Comparison of ENCODE assay signal across 8 cellular contexts in the genomic region with DNA sequence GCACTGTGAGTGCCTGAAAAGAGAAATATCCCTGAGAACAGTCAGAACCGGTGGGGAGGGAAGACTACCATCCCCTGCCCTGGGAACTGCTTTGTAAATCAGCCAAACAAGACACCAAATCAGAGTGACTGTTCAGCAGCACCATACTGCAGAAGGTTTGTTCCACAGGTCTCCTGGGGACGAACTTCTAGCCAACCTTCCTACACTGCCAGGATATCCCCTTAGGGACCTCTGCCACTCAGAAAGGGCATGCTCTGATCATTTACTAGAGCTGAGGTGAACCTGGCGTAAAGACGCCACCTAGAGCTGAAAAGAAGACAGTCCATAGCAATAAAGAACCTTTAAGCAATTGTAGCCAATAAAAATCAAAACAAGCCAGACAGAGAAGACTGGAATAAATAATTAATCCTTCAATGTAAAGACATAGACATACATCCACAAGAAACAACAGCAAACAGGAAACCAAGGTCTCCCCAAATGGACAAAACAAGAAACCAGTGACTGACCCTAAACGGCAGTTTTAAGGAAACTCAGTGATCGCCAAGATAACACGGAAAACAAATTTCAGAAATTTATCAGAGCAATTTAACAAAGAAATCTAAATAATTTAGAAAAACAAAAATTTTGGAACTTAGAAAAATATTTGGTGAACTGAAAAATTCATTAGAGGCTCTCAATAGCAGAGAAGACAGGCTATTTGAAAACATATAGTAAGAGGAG.
DNase-seq lines count a peak whose midpoint lies in the region; TF ChIP-seq lines count a peak whose summit lies in the region.

No MANE protein-coding gene starts in this region.

- no peak overlapping the region for H3K4me3 ChIP-seq in GM12864 (ENCODE audit: low read depth, low read length)
- H3K4me3 ChIP-seq in SU-DHL-6 (ENCODE audit: insufficient read depth, low read length, poor library complexity, severe bottlenecking): peak overlapping the region; percentile 18
- no peak overlapping the region for H3K4me3 ChIP-seq in ascending aorta

- H3K27ac ChIP-seq in SU-DHL-6 (ENCODE audit: low read depth, low read length) (peak overlapping the region; percentile 60), ascending aorta (no peak overlapping the region)

- H3K79me2 ChIP-seq in SU-DHL-6 (ENCODE audit: insufficient read depth, low read length): no peaks in the 10 kb centered on the region

- H2AFZ ChIP-seq in SU-DHL-6 (ENCODE audit: low read depth, low read length, severe bottlenecking): peak overlapping the region; percentile 55

- H4K20me1 ChIP-seq in SU-DHL-6 (ENCODE audit: low read depth, low read length): no peaks in the 10 kb centered on the region

- H3K27me3 ChIP-seq in SU-DHL-6 (ENCODE audit: low read length) (no peaks in the 10 kb centered on the region), ascending aorta (no peaks in the 10 kb centered on the region)

- peaks cover 11% of the 10 kb centered on the region; the same call in 1 of the 2 replicates for H3F3A ChIP-seq in SU-DHL-6 (ENCODE audit: insufficient read depth)

- peak overlapping the region; percentile 57 for H3K4me2 ChIP-seq in SU-DHL-6 (ENCODE audit: low read depth, low read length, poor library complexity, severe bottlenecking)

- intact Hi-C loops in ascending aorta (cut with DNase I): loop anchor here (5.0 kb wide), 1 partner anchor 276 kb away; no protein-coding TSS in a partner anchor
- intact Hi-C loops in posterior cingulate gyrus (cut with DNase I): no loop called here

- CTCF ChIA-PET in HEK293T (lab: Yijun Ruan, JAX): interaction anchor here (1.0 kb wide), 1 partner anchor 275 kb away, joined by 3 read pairs; no protein-coding TSS in a partner anchor

- H3K9me3 ChIP-seq in SU-DHL-6 (ENCODE audit: insufficient read depth, low read length) (no peaks in the 10 kb centered on the region), ascending aorta (no peaks in the 10 kb centered on the region)

- DNase-seq in GM12864 (ENCODE audit: low read depth) (peak; percentile 33), HEK293T (ENCODE audit: extremely low spot score) (peak; percentile 33), M059J (ENCODE audit: low read depth) (peak; percentile 79), ascending aorta (ENCODE audit: low spot score in 2 of 2) (no peak), islet precursor cell (peak; percentile 80), posterior cingulate gyrus (no peak)
- peak in 2 of 3 experiments; percentile 21 to 38 for DNase-seq in stimulated activated CD4-positive, alpha-beta T cell treated with anti-CD3 and anti-CD28 coated beads, TNF-alpha, amount 100 ng/mL, for 4 hours (ENCODE audit: low read depth in 3 of 3)

- H3K36me3 ChIP-seq in SU-DHL-6 (ENCODE audit: low read length) (no peaks in the 10 kb centered on the region), ascending aorta (no peaks in the 10 kb centered on the region)

- TF ChIP-seq CTCF in GM12864 (IDR thresholded peaks at IDR 0.05; ENCODE audit: low read depth, low read length, missing control alignments) (peak; percentile 65), SU-DHL-6 (IDR thresholded peaks at IDR 0.05; ENCODE audit: insufficient read depth, low read length, poor library complexity, severe bottlenecking) (peak; percentile 66), ascending aorta (IDR thresholded peaks at IDR 0.05) (peak; percentile 34 to 43 (median 38))

- no peaks in the 10 kb centered on the region for H3K9me2 ChIP-seq in SU-DHL-6 (replicated peaks; ENCODE audit: insufficient read depth, low read length)

- POLR2A ChIA-PET in HEK293T (lab: Yijun Ruan, JAX): no interaction called here

- H3K4me1 ChIP-seq in ascending aorta: no peaks in the 10 kb centered on the region

- H3K9ac ChIP-seq in SU-DHL-6 (ENCODE audit: low read length): peak overlapping the region; percentile 50

TF ChIP-seq in HEK293T, 16 proteins besides CTCF, POLR2A, EP300 and RAD21:
- peak; percentile 23; the same call in 1 of the 2 replicates for TF ChIP-seq PKNOX1 (IDR thresholded peaks at IDR 0.05)
- TF ChIP-seq SP1 (IDR thresholded peaks at IDR 0.05): no peak

Comparison
In these comparisons a context has a peak if more than half of its experiments do, and no peak if none do; other contexts are left out.
1. DNase-seq: peak in GM12864 (single experiment), HEK293T (single experiment), M059J (single experiment), islet precursor cell (single experiment) and stimulated activated CD4-positive, alpha-beta T cell treated with anti-CD3 and anti-CD28 coated beads, TNF-alpha, amount 100 ng/mL, for 4 hours (2 of 3); none in ascending aorta (0 of 2) and posterior cingulate gyrus (0 of 10).
2. Peak in every context shown above with its lines, with median percentiles within 50 percentile points of each other: CTCF ChIP-seq.